Comparison of ENCODE assay signal across 8 cellular contexts in genomic region chr16:87895641-87896141, GRCh38. TPM values are rescaled to one million over a fixed set of nuclear protein-coding genes. Genes with fewer than 3 reads are reported as not detected.
DNase-seq lines count a peak whose midpoint lies in the region; ATAC-seq, FAIRE-seq and TF ChIP-seq lines count a peak whose summit lies in the region.

No MANE protein-coding gene starts in this region.

- H3K27me3 Mint-ChIP-seq in naive thymus-derived CD8-positive, alpha-beta T cell: no peaks in the 10 kb centered on the region

- no peaks in the 10 kb centered on the region for H3K36me3 Mint-ChIP-seq in naive thymus-derived CD8-positive, alpha-beta T cell

- H3K9me3 Mint-ChIP-seq in naive thymus-derived CD8-positive, alpha-beta T cell: no peaks in the 10 kb centered on the region

- no peaks in the 10 kb centered on the region for H3K36me3 ChIP-seq in upper lobe of left lung

- peak overlapping the region in 8 of 10 donors; percentile 66 to 87 (median 80) for H3K4me3 Mint-ChIP-seq in naive thymus-derived CD8-positive, alpha-beta T cell

- peak overlapping the region in 1 of 4 donors; percentile 11 for H3K27ac ChIP-seq in upper lobe of left lung

- POLR2A ChIA-PET in naive thymus-derived CD8-positive, alpha-beta T cell (lab: Charles Lee): interaction anchor here (1.0 to 1.8 kb wide), 5 partner anchors 24 to 130 kb away, joined by 3 to 6 read pairs (median 5); partner anchors contain the start of genes BANP and KLHDC4

- H3K4me1 ChIP-seq in upper lobe of left lung: peaks cover 0 to 6% (median 0%) of the 10 kb centered on the region in 4 donors

- WGBS in upper lobe of left lung, 2 donors: 48 to 59% methylated on average over 10 of the region's 10 CpGs

- no peaks in the 10 kb centered on the region for H3K9me3 ChIP-seq in upper lobe of left lung

- H3K27me3 ChIP-seq in upper lobe of left lung: no peaks in the 10 kb centered on the region

- H3K4me1 Mint-ChIP-seq in naive thymus-derived CD8-positive, alpha-beta T cell: peaks cover 23 to 40% (median 34%) of the 10 kb centered on the region in 4 donors

- no peak for TF ChIP-seq EP300 in upper lobe of left lung (IDR thresholded peaks at IDR 0.05)

- DNase-seq in AML-193 (lab: John Stamatoyannopoulos, UW) (peak; percentile 30 to 57), NOMO-1 treated with dmso at 0.1 percent for 144 hours (lab: John Stamatoyannopoulos, UW; ENCODE audit: unreplicated experiment) (peak; percentile 18), upper lobe of left lung (peak in 1 of 2 donors; percentile 61), HTR-8/SVneo (ENCODE audit: insufficient read length, low spot score) (no peak), NCI-H526 (lab: John Stamatoyannopoulos, UW) (no peak)
- peak; percentile 75 for DNase-seq in activated gamma-delta T cell treated with anti-CD3 and anti-CD28 coated beads, Interleukin-2, amount 50 U/mL, for 16 hours (ENCODE audit: low read depth)
- peak in 9 of 10 donors; percentile 13 to 76 (median 31) for DNase-seq in naive thymus-derived CD8-positive, alpha-beta T cell

- ATAC-seq in GM21576 (IDR thresholded peaks at IDR 0.05; ENCODE audit: unreplicated experiment) (peak; percentile 69), upper lobe of left lung (ENCODE audit: low FRiP score in 2 of 2) (peak; percentile 46 to 70)
- peak; percentile 72 to 81 for ATAC-seq in naive thymus-derived CD8-positive, alpha-beta T cell

- no peak overlapping the region for H3K4me3 ChIP-seq in upper lobe of left lung

- TF ChIP-seq POLR2A in upper lobe of left lung (IDR thresholded peaks at IDR 0.05): no peak

- H3K27ac Mint-ChIP-seq in naive thymus-derived CD8-positive, alpha-beta T cell: peak overlapping the region; percentile 66 to 94 (median 90)

- no peak for TF ChIP-seq CTCF in upper lobe of left lung (IDR thresholded peaks at IDR 0.05)

- FAIRE-seq in HTR-8/SVneo (lab: Jason Lieb, UNC): no peak

RNA-seq across cellular contexts. Expression of gene SLC7A5, which starts 26.4 kb away (rescaled TPM):
- 10 to 100 TPM; 18.0 to 20.7 TPM for total RNA-seq in naive thymus-derived CD8-positive, alpha-beta T cell
- polyA plus RNA-seq in naive thymus-derived CD8-positive, alpha-beta T cell: 1 to 10 TPM; 2.0 to 3.6 (median 3.2) TPM
- 10 to 100 TPM in 2 of 6 donors, 1 to 10 TPM in 4; 4.7 to 20.4 (median 8.5) TPM for total RNA-seq in upper lobe of left lung

RNA-seq across cellular contexts. Expression of gene CA5A, which starts 40.6 kb away (rescaled TPM):
- total RNA-seq in naive thymus-derived CD8-positive, alpha-beta T cell: not detected
- polyA plus RNA-seq in naive thymus-derived CD8-positive, alpha-beta T cell: not detected
- under 1 TPM in 3 of 6 donors, not detected in 3; under 0.01 to 0.20 (median 0.11) TPM for total RNA-seq in upper lobe of left lung

RNA-seq across cellular contexts. Expression of gene BANP, which starts 55.5 kb away (rescaled TPM):
- total RNA-seq in naive thymus-derived CD8-positive, alpha-beta T cell: 10 to 100 TPM; 85.2 to 89.4 TPM
- polyA plus RNA-seq in naive thymus-derived CD8-positive, alpha-beta T cell: 10 to 100 TPM; 13.4 to 29.1 (median 15.7) TPM
- total RNA-seq in upper lobe of left lung: 10 to 100 TPM; 15.2 to 47.1 (median 24.4) TPM

Comparison
In these comparisons a context has a peak if more than half of its experiments do, and no peak if none do; other contexts are left out.
1. DNase-seq: peak in AML-193 (2 of 2), NOMO-1 treated with dmso at 0.1 percent for 144 hours (single experiment), activated gamma-delta T cell treated with anti-CD3 and anti-CD28 coated beads, Interleukin-2, amount 50 U/mL, for 16 hours (single experiment) and naive thymus-derived CD8-positive, alpha-beta T cell (9 of 10); none in HTR-8/SVneo (single experiment) and NCI-H526 (0 of 2).
2. Peak in every context shown above with its lines, with median percentiles within 50 percentile points of each other: ATAC-seq.